22 cellular contexts compared by ENCODE assay signal in genomic region chr5:15383021-15383420, GRCh38.
A peak's percentile ranks its signal among the peaks of the same experiment; 100 is the strongest.
DNase-seq lines count a peak whose midpoint lies in the region; ATAC-seq, FAIRE-seq and TF ChIP-seq lines count a peak whose summit lies in the region.
"Had no signal": no experiment of that assay in that cellular context is flagged by ENCODE, and none has a peak within 500 bp of the region (broad histone marks: within the 10 kb centered on the region; RNA-seq: fewer than 3 reads in every experiment).

No MANE protein-coding gene starts in this region.

- no peak overlapping the region for H3K4ac ChIP-seq in trophoblast cell (ENCODE audit: low read depth, low read length)
- no peak overlapping the region for H3K4ac ChIP-seq in neuronal stem cell (ENCODE audit: low read length)

- no peak for ATAC-seq in A549

- TF ChIP-seq POLR2A in A549 (IDR thresholded peaks at IDR 0.05; ENCODE audit: low read length) = no peak

- peaks cover 15% of the 10 kb centered on the region for H3K27me3 Mint-ChIP-seq in HFFc6 (ENCODE audit: insufficient read depth)
- H3K27me3 Mint-ChIP-seq: CD4-positive, alpha-beta memory T cell; CD8-positive, alpha-beta memory T cell had no signal

- no peak overlapping the region for H2BK5ac ChIP-seq in trophoblast cell (ENCODE audit: low read depth, low read length, poor library complexity)
- no peak overlapping the region for H2BK5ac ChIP-seq in neuronal stem cell (ENCODE audit: low read length)

- no peak overlapping the region for H3K27ac ChIP-seq in A549
- no peak overlapping the region for H3K27ac ChIP-seq in trophoblast cell (ENCODE audit: low read depth, low read length)
- no peak overlapping the region for H3K27ac ChIP-seq in neuronal stem cell (replicated peaks; ENCODE audit: low read length)
- H3K27ac ChIP-seq: 22Rv1, BLaER1 had no signal

- H2AFZ ChIP-seq in trophoblast cell (ENCODE audit: insufficient read depth, low read length, poor library complexity) = no peak overlapping the region
- no peak overlapping the region for H2AFZ ChIP-seq in neuronal stem cell (ENCODE audit: low read length)

- no peaks in the 10 kb centered on the region for H3K4me1 Mint-ChIP-seq in HFFc6 (ENCODE audit: low read depth)
- H3K4me1 Mint-ChIP-seq: CD14-positive monocyte; CD4-positive, alpha-beta memory T cell; CD4-positive, CD25-positive, alpha-beta regulatory T cell; CD8-positive, alpha-beta memory T cell had no signal

- H2BK120ac ChIP-seq in trophoblast cell (ENCODE audit: insufficient read depth, low read length, poor library complexity) = no peak overlapping the region
- no peak overlapping the region for H2BK120ac ChIP-seq in neuronal stem cell (ENCODE audit: low read depth, low read length)

- TF ChIP-seq EP300 in A549 (IDR thresholded peaks at IDR 0.05) = no peak

- no peak overlapping the region for H4K12ac ChIP-seq in trophoblast cell (ENCODE audit: low read depth, low read length)

- H2BK12ac ChIP-seq in trophoblast cell (ENCODE audit: low read length) (no peak overlapping the region), neuronal stem cell (ENCODE audit: low read length) (no peak overlapping the region)

- DNase-seq in A549 (ENCODE audit: low read depth in 1 of 2, low spot score in 1 of 2) (no peak), HFFc6 (peak; percentile 5), left kidney (ENCODE audit: low read depth, low spot score) (peak; percentile 14), trophoblast cell (peak; percentile 70 to 93), neuronal stem cell (ENCODE audit: low spot score) (no peak), NCI-H345 (lab: John Stamatoyannopoulos, UW) (no peak), NCI-H748 treated with DMSO at 0.1 percent for 48 hours (lab: John Stamatoyannopoulos, UW) (no peak)
- DNase-seq: BE2C; C1 segment of cervical spinal cord; CD4-positive, alpha-beta memory T cell; CD4-positive, CD25-positive, alpha-beta regulatory T cell; CD8-positive, alpha-beta memory T cell; COR-L47; DMS 273 treated with DMSO at 0.1 percent for 48 hours; DMS79; GF-D8 had no signal

- no peaks in the 10 kb centered on the region for H3K9me3 Mint-ChIP-seq in HFFc6

- H3K27me3 ChIP-seq in trophoblast cell (ENCODE audit: insufficient read depth, low read length) = no peaks in the 10 kb centered on the region
- no peaks in the 10 kb centered on the region for H3K27me3 ChIP-seq in neuronal stem cell (ENCODE audit: control insufficient read depth in 3 of 3, insufficient read depth in 3 of 3, low read depth in 1 of 3, low read length in 3 of 3)
- H3K27me3 ChIP-seq: BE2C, BLaER1 had no signal

- H2AK5ac ChIP-seq in trophoblast cell (ENCODE audit: low read length) (no peak overlapping the region), neuronal stem cell (ENCODE audit: low read depth, low read length) (no peak overlapping the region)

- H3K18ac ChIP-seq in trophoblast cell (ENCODE audit: low read length) (no peak overlapping the region), neuronal stem cell (ENCODE audit: low read length) (no peak overlapping the region)

- no peak overlapping the region for H3K4me2 ChIP-seq in A549
- H3K4me2 ChIP-seq in trophoblast cell (ENCODE audit: low read length) = no peak overlapping the region
- H3K4me2 ChIP-seq in neuronal stem cell (ENCODE audit: insufficient read depth, low read length, poor library complexity, severe bottlenecking) = no peak overlapping the region
- H3K4me2 ChIP-seq: BLaER1 had no signal

- no peaks in the 10 kb centered on the region for H3K79me1 ChIP-seq in trophoblast cell (ENCODE audit: low read length)
- no peaks in the 10 kb centered on the region for H3K79me1 ChIP-seq in neuronal stem cell (ENCODE audit: low read depth, low read length)

- CTCF ChIA-PET in A549 (lab: Yijun Ruan, JAX) = no interaction called here

- no peak overlapping the region for H2BK15ac ChIP-seq in neuronal stem cell (ENCODE audit: low read length)

- no peak overlapping the region for H3K14ac ChIP-seq in trophoblast cell (ENCODE audit: low read length)
- no peak overlapping the region for H3K14ac ChIP-seq in neuronal stem cell (ENCODE audit: low read length)

- no peak for TF ChIP-seq CTCF in A549 (IDR thresholded peaks at IDR 0.05)
- TF ChIP-seq CTCF in HFFc6 (IDR thresholded peaks at IDR 0.05) = no peak

- H3K4me3 ChIP-seq in A549 (no peak overlapping the region), trophoblast cell (ENCODE audit: low read depth, low read length) (no peak overlapping the region), neuronal stem cell (ENCODE audit: low read length in 2 of 2) (no peak overlapping the region)
- H3K4me3 ChIP-seq: BLaER1 had no signal

- no peaks in the 10 kb centered on the region for H3K79me2 ChIP-seq in trophoblast cell (ENCODE audit: control insufficient read depth, insufficient read depth, low read length, poor library complexity)

- H4K8ac ChIP-seq in trophoblast cell (ENCODE audit: low read depth, low read length) (no peak overlapping the region), neuronal stem cell (ENCODE audit: low read depth, low read length) (no peak overlapping the region)

- H3K36me3 Mint-ChIP-seq in HFFc6 (ENCODE audit: low read depth) = no peaks in the 10 kb centered on the region
- H3K36me3 Mint-ChIP-seq: CD14-positive monocyte; CD4-positive, alpha-beta memory T cell; CD4-positive, CD25-positive, alpha-beta regulatory T cell; CD8-positive, alpha-beta memory T cell had no signal

- FAIRE-seq in A549 (lab: Jason Lieb, UNC) = no peak
- FAIRE-seq: G401.6, GM12891, GM19239 had no signal

- POLR2A ChIA-PET in A549 (lab: Yijun Ruan, JAX) = no interaction called here

- no peak overlapping the region for H3K4me3 Mint-ChIP-seq in HFFc6
- H3K4me3 Mint-ChIP-seq: CD14-positive monocyte; CD4-positive, alpha-beta memory T cell; CD4-positive, CD25-positive, alpha-beta regulatory T cell; CD8-positive, alpha-beta memory T cell had no signal

- H3K36me3 ChIP-seq in trophoblast cell (ENCODE audit: control insufficient read depth in 1 of 2, insufficient read depth in 2 of 2, low read length in 2 of 2) (no peaks in the 10 kb centered on the region), neuronal stem cell (replicated peaks in 1 of 2; ENCODE audit: control insufficient read depth in 2 of 2, insufficient read depth in 2 of 2, low read length in 2 of 2) (no peaks in the 10 kb centered on the region)
- H3K36me3 ChIP-seq: BE2C, BLaER1 had no signal

- H4K91ac ChIP-seq in trophoblast cell (ENCODE audit: low read depth, low read length) (no peak overlapping the region), neuronal stem cell (ENCODE audit: low read depth, low read length, poor library complexity) (no peak overlapping the region)

- WGBS in A549 (ENCODE audit: missing lambda C conversion rate) = 43% methylated on average over 3 of the region's 3 CpGs
- WGBS in trophoblast cell (ENCODE audit: extremely low coverage, insufficient coverage, insufficient read length) = no CpG with 5 or more reads among the region's 3 CpGs
- no CpG with 5 or more reads among the region's 3 CpGs for WGBS in neuronal stem cell (ENCODE audit: extremely low coverage in 2 of 2, insufficient read length in 2 of 2, insufficient replicate concordance in 1 of 2), 2 donors

- H3K9ac ChIP-seq in trophoblast cell (ENCODE audit: low read length) (no peak overlapping the region), neuronal stem cell (ENCODE audit: low read depth, low read length, poor library complexity) (no peak overlapping the region)
- H3K9ac ChIP-seq: BLaER1 had no signal

- H3K4me1 ChIP-seq in A549 (no peaks in the 10 kb centered on the region), trophoblast cell (ENCODE audit: control insufficient read depth in 1 of 2, insufficient read depth in 2 of 2, low read length in 2 of 2) (peaks cover 0 to 3% of the 10 kb centered on the region in 2 experiments), neuronal stem cell (ENCODE audit: control insufficient read depth in 2 of 2, insufficient read depth in 1 of 2, low read depth in 1 of 2, low read length in 2 of 2) (no peaks in the 10 kb centered on the region)

- H3K23ac ChIP-seq in trophoblast cell (ENCODE audit: low read length) (no peak overlapping the region), neuronal stem cell (ENCODE audit: low read depth, low read length, poor library complexity) (no peak overlapping the region)

- TF ChIP-seq RAD21 in A549 (conservative IDR thresholded peaks at IDR 0.05 in 1 of 2, IDR thresholded peaks at IDR 0.05 in 1 of 2) = no peak

- H3K9me3 ChIP-seq in A549 = no peaks in the 10 kb centered on the region
- H3K9me3 ChIP-seq in trophoblast cell (ENCODE audit: insufficient read depth, low read depth, low read length) = no peaks in the 10 kb centered on the region
- H3K9me3 ChIP-seq in neuronal stem cell (replicated peaks in 1 of 2; ENCODE audit: control insufficient read depth in 2 of 2, insufficient read depth in 1 of 2, low read depth in 1 of 2, low read length in 2 of 2) = no peaks in the 10 kb centered on the region
- H3K9me3 ChIP-seq: BE2C, BLaER1 had no signal

- H3K27ac Mint-ChIP-seq in HFFc6 = no peak overlapping the region
- H3K27ac Mint-ChIP-seq: CD14-positive monocyte; CD4-positive, alpha-beta memory T cell; CD4-positive, CD25-positive, alpha-beta regulatory T cell; CD8-positive, alpha-beta memory T cell had no signal

TF ChIP-seq in A549, 52 proteins besides CTCF, POLR2A, EP300 and RAD21:
- TF ChIP-seq MAFK (IDR thresholded peaks at IDR 0.05; ENCODE audit: partially characterized antibody) = peak; percentile 10
- no peak for TF ChIP-seq NFE2L2 (conservative IDR thresholded peaks at IDR 0.05; ENCODE audit: low read length)
- TF ChIP-seq CHD2 (IDR thresholded peaks at IDR 0.05; ENCODE audit: low read length, partially characterized antibody) = no peak
- TF ChIP-seq BCL3 (IDR thresholded peaks at IDR 0.05) = no peak
- TF ChIP-seq RNF2 (IDR thresholded peaks at IDR 0.05; ENCODE audit: borderline replicate concordance, low read depth) = no peak
- TF ChIP-seq GATA3 (IDR thresholded peaks at IDR 0.05; ENCODE audit: borderline replicate concordance) = no peak
TF ChIP-seq in A549: peak in this region for 1.

Comparison
In these comparisons a context has a peak if more than half of its experiments do, and no peak if none do; other contexts are left out.
1. DNase-seq: peak in HFFc6 (single experiment), left kidney (single experiment) and trophoblast cell (2 of 2); none in A549 (0 of 2), neuronal stem cell (single experiment), NCI-H345 (single experiment) and NCI-H748 treated with DMSO at 0.1 percent for 48 hours (single experiment).